1 cellular context compared by ENCODE assay signal in genomic region chr9:94166237-94167054, GRCh38.
TF ChIP-seq lines count a peak whose summit lies in the region.

No MANE protein-coding gene starts in this region.

TF ChIP-seq in HepG2, 621 proteins besides CTCF, POLR2A, EP300 and RAD21 (continued from another document and continues in another):
- no peak for TF ChIP-seq HNF1A (IDR thresholded peaks at IDR 0.05; ENCODE audit: low read depth)
- TF ChIP-seq HNF1A (CRISPR knock-in tag; IDR thresholded peaks at IDR 0.05; ENCODE audit: borderline replicate concordance), result peak; percentile 11; the same call in 1 of the 2 replicates
- TF ChIP-seq ZNF101 (CRISPR knock-in tag; IDR thresholded peaks at IDR 0.05; ENCODE audit: borderline replicate concordance, low read depth), result no peak
- TF ChIP-seq USF2 (IDR thresholded peaks at IDR 0.05; ENCODE audit: low read depth, low read length), result no peak
- TF ChIP-seq USF2 (CRISPR knock-in tag; IDR thresholded peaks at IDR 0.05; ENCODE audit: borderline replicate concordance), result no peak
- TF ChIP-seq ZNF205 (CRISPR knock-in tag; IDR thresholded peaks at IDR 0.05), result no peak
- TF ChIP-seq ZBTB3 (CRISPR knock-in tag; IDR thresholded peaks at IDR 0.05; ENCODE audit: borderline replicate concordance, low read depth), result no peak
- no peak for TF ChIP-seq CBX1 (IDR thresholded peaks at IDR 0.05; ENCODE audit: low read depth)
- TF ChIP-seq TAF15 (IDR thresholded peaks at IDR 0.05; ENCODE audit: low read depth, low read length, poor library complexity, severe bottlenecking), result no peak
- peak; percentile 52; the same call in 1 of the 2 replicates for TF ChIP-seq ZNF468 (CRISPR knock-in tag; IDR thresholded peaks at IDR 0.05)
- TF ChIP-seq ZNF207 (IDR thresholded peaks at IDR 0.05; ENCODE audit: borderline replicate concordance), result no peak
- peak; percentile 94 for TF ChIP-seq ATF1 (CRISPR knock-in tag; IDR thresholded peaks at IDR 0.05)
- no peak for TF ChIP-seq PRDM15 (CRISPR knock-in tag; IDR thresholded peaks at IDR 0.05)
- TF ChIP-seq ZNF501 (CRISPR knock-in tag; IDR thresholded peaks at IDR 0.05), result no peak
- TF ChIP-seq MTERF4 (CRISPR knock-in tag; IDR thresholded peaks at IDR 0.05), result no peak
- TF ChIP-seq KMT2B (CRISPR knock-in tag; IDR thresholded peaks at IDR 0.05), result peak; percentile 60; the same call in 1 of the 2 replicates
- TF ChIP-seq DBP (CRISPR knock-in tag; IDR thresholded peaks at IDR 0.05; ENCODE audit: not compliant biosample characterization), result no peak
- TF ChIP-seq MIXL1 (CRISPR knock-in tag; IDR thresholded peaks at IDR 0.05), result no peak
- no peak for TF ChIP-seq ZBTB43 (CRISPR knock-in tag; conservative IDR thresholded peaks at IDR 0.05)
- no peak for TF ChIP-seq ARID5B (CRISPR knock-in tag; IDR thresholded peaks at IDR 0.05)
- TF ChIP-seq HOXA3 (CRISPR knock-in tag; IDR thresholded peaks at IDR 0.05), result peak; percentile 46; the same call in 1 of the 2 replicates
- no peak for TF ChIP-seq ZNF598 (CRISPR knock-in tag; IDR thresholded peaks at IDR 0.05; ENCODE audit: borderline replicate concordance)
- 0 out of 2 replicates have a peak, but pooled peaks have one; percentile 5 for TF ChIP-seq NR0B2 (CRISPR knock-in tag; IDR thresholded peaks at IDR 0.05)
- no peak for TF ChIP-seq DDIT3 (CRISPR knock-in tag; IDR thresholded peaks at IDR 0.05)
- no peak for TF ChIP-seq ZMYM3 (CRISPR knock-in tag; IDR thresholded peaks at IDR 0.05)
- TF ChIP-seq GLI4 (CRISPR knock-in tag; IDR thresholded peaks at IDR 0.05; ENCODE audit: borderline replicate concordance), result no peak
- no peak for TF ChIP-seq HMGXB4 (CRISPR knock-in tag; IDR thresholded peaks at IDR 0.05; ENCODE audit: borderline replicate concordance in 1 of 2, low read depth in 1 of 2)
- TF ChIP-seq ZNF777 (CRISPR knock-in tag; IDR thresholded peaks at IDR 0.05), result no peak
- peak; percentile 66 for TF ChIP-seq SKI (IDR thresholded peaks at IDR 0.05; ENCODE audit: partially characterized antibody)
- TF ChIP-seq CHCHD3 (CRISPR knock-in tag; IDR thresholded peaks at IDR 0.05), result no peak
- no peak for TF ChIP-seq THAP8 (CRISPR knock-in tag; IDR thresholded peaks at IDR 0.05; ENCODE audit: borderline replicate concordance)
- TF ChIP-seq HINFP (CRISPR knock-in tag; IDR thresholded peaks at IDR 0.05; ENCODE audit: low read depth), result no peak
- TF ChIP-seq MATR3 (CRISPR knock-in tag; IDR thresholded peaks at IDR 0.05), result no peak
- TF ChIP-seq JUN (CRISPR knock-in tag; IDR thresholded peaks at IDR 0.05), result no peak
